In genomic region chr11:45145421-45146071, GRCh38 we compare ENCODE assay signal across 8 cellular contexts. TPM values are rescaled to one million over a fixed set of nuclear protein-coding genes. Genes with fewer than 3 reads are reported as not detected.
A peak's percentile ranks its signal among the peaks of the same experiment; 100 is the strongest.
DNase-seq lines count a peak whose midpoint lies in the region; ATAC-seq and TF ChIP-seq lines count a peak whose summit lies in the region.

No MANE protein-coding gene starts in this region.

- H3K27me3 ChIP-seq in heart right ventricle, result peaks cover 0 to 16% (median 0%) of the 10 kb centered on the region in 7 donors

- no peak for TF ChIP-seq CTCF in heart right ventricle (IDR thresholded peaks at IDR 0.05)

- ATAC-seq in Right ventricle myocardium superior (ENCODE audit: poor library complexity) (peak; percentile 15), Right ventricle myocardium inferior (no peak), heart right ventricle (no peak), HG03571 (IDR thresholded peaks at IDR 0.05; ENCODE audit: unreplicated experiment) (no peak), HG03196 (IDR thresholded peaks at IDR 0.05; ENCODE audit: unreplicated experiment) (no peak)
- ATAC-seq in activated T-cell treated with anti-CD3 and anti-CD28 coated beads, Interleukin-2, amount 50 U/mL, for 72 hours (replicated peaks in 1 of 2), result no peak

- DNase-seq in Right ventricle myocardium superior (peak; percentile 63), Right ventricle myocardium inferior (ENCODE audit: missing footprints) (no peak), heart right ventricle (peak in 1 of 2 donors; percentile 43), posterior vena cava (ENCODE audit: low spot score) (peak; percentile 80), NCI-H1105 treated with DMSO at 0.1 percent for 48 hours (lab: John Stamatoyannopoulos, UW) (no peak)
- DNase-seq in activated T-cell treated with anti-CD3 and anti-CD28 coated beads, Interleukin-2, amount 50 U/mL, for 72 hours, result no peak

- H3K4me3 Mint-ChIP-seq in activated T-cell treated with anti-CD3 and anti-CD28 coated beads, Interleukin-2, amount 50 U/mL, for 72 hours, result peak overlapping the region; percentile 92

- peak overlapping the region; percentile 62 to 96 (median 78) for H3K4me3 ChIP-seq in heart right ventricle

- peaks cover 34% of the 10 kb centered on the region for H3K27me3 Mint-ChIP-seq in activated T-cell treated with anti-CD3 and anti-CD28 coated beads, Interleukin-2, amount 50 U/mL, for 72 hours (ENCODE audit: low read depth)

- peaks cover 2 to 6% of the 10 kb centered on the region in 2 donors for H3K36me3 Mint-ChIP-seq in activated T-cell treated with anti-CD3 and anti-CD28 coated beads, Interleukin-2, amount 50 U/mL, for 72 hours (ENCODE audit: insufficient read depth in 2 of 2)

- H3K9me3 Mint-ChIP-seq in activated T-cell treated with anti-CD3 and anti-CD28 coated beads, Interleukin-2, amount 50 U/mL, for 72 hours, result peaks cover 0 to 3% of the 10 kb centered on the region in 2 donors

- no peaks in the 10 kb centered on the region for H3K9me3 ChIP-seq in heart right ventricle

- H3K4me1 Mint-ChIP-seq in activated T-cell treated with anti-CD3 and anti-CD28 coated beads, Interleukin-2, amount 50 U/mL, for 72 hours (ENCODE audit: low read depth), result peaks cover 39% of the 10 kb centered on the region

- peak overlapping the region; percentile 94 to 100 (median 99) for H3K27ac ChIP-seq in heart right ventricle

- intact Hi-C loops in Right ventricle myocardium superior (cut with DNase I) (no loop called here), Right ventricle myocardium inferior (cut with DNase I) (loop anchor here (1.0 to 5.0 kb wide), 2 partner anchors 37 to 65 kb away; no protein-coding TSS in a partner anchor), heart right ventricle (cut with DNase I) (loop anchor here in 8 of 10 donors (2.0 to 5.0 kb wide), 3 partner anchors 35 to 67 kb away; no protein-coding TSS in a partner anchor), posterior vena cava (cut with DNase I) (no loop called here)

- H3K27ac Mint-ChIP-seq in activated T-cell treated with anti-CD3 and anti-CD28 coated beads, Interleukin-2, amount 50 U/mL, for 72 hours, result peak overlapping the region; percentile 33

- 11 to 17% methylated on average over 22 of the region's 22 CpGs for WGBS in heart right ventricle, 2 donors

- no peaks in the 10 kb centered on the region for H3K36me3 ChIP-seq in heart right ventricle

- H3K4me1 ChIP-seq in heart right ventricle, result peaks cover 6 to 36% (median 22%) of the 10 kb centered on the region in 9 donors

RNA-seq across cellular contexts. Expression of gene PRDM11, which starts 0.9 kb away (rescaled TPM):
- total RNA-seq in Right ventricle myocardium superior, result 17.3 TPM
- 16.0 TPM for total RNA-seq in Right ventricle myocardium inferior
- 1 to 10 TPM; 1.2 to 2.0 TPM for total RNA-seq in activated T-cell treated with anti-CD3 and anti-CD28 coated beads, Interleukin-2, amount 50 U/mL, for 72 hours
- total RNA-seq in heart right ventricle, result 10 to 100 TPM; 10.8 to 22.0 (median 15.8) TPM
- polyA plus RNA-seq in heart right ventricle, result 1 to 10 TPM; 4.6 to 7.7 TPM
- 10 to 100 TPM; 21.1 to 24.5 TPM for total RNA-seq in posterior vena cava

Comparison
In these comparisons a context has a peak if more than half of its experiments do, and no peak if none do; other contexts are left out.
1. DNase-seq: peak in Right ventricle myocardium superior (single experiment) and posterior vena cava (single experiment); none in Right ventricle myocardium inferior (single experiment), activated T-cell treated with anti-CD3 and anti-CD28 coated beads, Interleukin-2, amount 50 U/mL, for 72 hours (0 of 2) and NCI-H1105 treated with DMSO at 0.1 percent for 48 hours (single experiment).
2. intact Hi-C loops: an anchor here in Right ventricle myocardium inferior (1.0 to 5.0 kb wide) and heart right ventricle (2.0 to 5.0 kb wide); none called in Right ventricle myocardium superior and posterior vena cava.